In genomic region chr1:54464477-54465146, GRCh38 we compare ENCODE assay signal across 1 cellular context.
TF ChIP-seq lines count a peak whose summit lies in the region.

No MANE protein-coding gene starts in this region.

TF ChIP-seq in K562, 482 proteins besides CTCF, POLR2A, EP300 and RAD21 (continued from another document and continues in another):
- TF ChIP-seq ATF4 (CRISPR knock-in tag; IDR thresholded peaks at IDR 0.05) (0 out of 2 replicates have a peak, but pooled peaks have one; percentile 7), TCF7 (IDR thresholded peaks at IDR 0.05; ENCODE audit: borderline replicate concordance) (peak; percentile 55; the same call in 1 of the 2 replicates), ETS1 (conservative IDR thresholded peaks at IDR 0.05; ENCODE audit: control insufficient read depth, low read depth, low read length) (peak; percentile 95), PCBP1 (IDR thresholded peaks at IDR 0.05; ENCODE audit: low read depth, low read length, poor library complexity, severe bottlenecking) (no peak), ATF6 (CRISPR knock-in tag; IDR thresholded peaks at IDR 0.05) (no peak), NKRF (IDR thresholded peaks at IDR 0.05; ENCODE audit: borderline replicate concordance) (no peak), ARID3A (IDR thresholded peaks at IDR 0.05; ENCODE audit: borderline replicate concordance, low read depth, low read length) (no peak), ZNF232 (CRISPR knock-in tag; IDR thresholded peaks at IDR 0.05) (no peak), EWSR1 (IDR thresholded peaks at IDR 0.05; ENCODE audit: borderline replicate concordance, low read depth, partially characterized antibody) (no peak), DIDO1 (tag; IDR thresholded peaks at IDR 0.05; ENCODE audit: low read depth) (no peak), NCOA4 (IDR thresholded peaks at IDR 0.05; ENCODE audit: partially characterized antibody) (no peak), ZNF75A (CRISPR knock-in tag; IDR thresholded peaks at IDR 0.05) (no peak), RNF219 (CRISPR knock-in tag; IDR thresholded peaks at IDR 0.05) (no peak), CREBBP (IDR thresholded peaks at IDR 0.05; ENCODE audit: low read depth, low read length) (no peak), DMBX1 (CRISPR knock-in tag; IDR thresholded peaks at IDR 0.05; ENCODE audit: borderline replicate concordance) (peak; percentile 96), ZNF707 (CRISPR knock-in tag; conservative IDR thresholded peaks at IDR 0.05) (no peak), CREB1 (IDR thresholded peaks at IDR 0.05) (peak; percentile 85), CREB1 (CRISPR knock-in tag; IDR thresholded peaks at IDR 0.05) (no peak), ZNF124 (CRISPR knock-in tag; IDR thresholded peaks at IDR 0.05) (no peak), PTRF (tag; IDR thresholded peaks at IDR 0.05) (no peak), ARID3B (CRISPR knock-in tag; IDR thresholded peaks at IDR 0.05; ENCODE audit: borderline replicate concordance) (no peak), MXI1 (IDR thresholded peaks at IDR 0.05; ENCODE audit: low read depth, low read length) (no peak; the same call in 1 of the 2 replicates), HNRNPLL (IDR thresholded peaks at IDR 0.05; ENCODE audit: low read depth, low read length, poor library complexity, severe bottlenecking) (peak; percentile 92), ARHGAP35 (IDR thresholded peaks at IDR 0.05; ENCODE audit: partially characterized antibody) (no peak), ZFP30 (CRISPR knock-in tag; IDR thresholded peaks at IDR 0.05; ENCODE audit: borderline replicate concordance) (no peak), HDGF (IDR thresholded peaks at IDR 0.05) (peak; percentile 69; the same call in 1 of the 2 replicates), EZH2 (IDR thresholded peaks at IDR 0.05; ENCODE audit: borderline replicate concordance, low read depth, low read length) (no peak), SIN3B (IDR thresholded peaks at IDR 0.05; ENCODE audit: low read depth) (0 out of 2 replicates have a peak, but pooled peaks have one; percentile 35), HLTF (IDR thresholded peaks at IDR 0.05) (peak; percentile 81; the same call in 1 of the 2 replicates), TEAD2 (tag; IDR thresholded peaks at IDR 0.05) (no peak), ZEB2 (IDR thresholded peaks at IDR 0.05) (no peak; the same call in 1 of the 2 replicates), PHTF2 (CRISPR knock-in tag; IDR thresholded peaks at IDR 0.05) (no peak), NR3C1 (CRISPR knock-in tag; IDR thresholded peaks at IDR 0.05) (no peak), TFE3 (CRISPR knock-in tag; IDR thresholded peaks at IDR 0.05) (no peak), NFE2L1 (tag; IDR thresholded peaks at IDR 0.05; ENCODE audit: borderline replicate concordance, low read depth) (no peak), KDM4B (IDR thresholded peaks at IDR 0.05; ENCODE audit: borderline replicate concordance in 2 of 2, low read depth in 1 of 2) (no peak; a peak in 1 of 4 replicates), MBD1 (CRISPR knock-in tag; IDR thresholded peaks at IDR 0.05) (no peak), ZNF134 (CRISPR knock-in tag; conservative IDR thresholded peaks at IDR 0.05) (peak; percentile 67; the same call in 1 of the 2 replicates), PHF8 (IDR thresholded peaks at IDR 0.05; ENCODE audit: borderline replicate concordance, low read length) (0 out of 2 replicates have a peak, but pooled peaks have one; percentile 28), MTF1 (CRISPR knock-in tag; IDR thresholded peaks at IDR 0.05; ENCODE audit: borderline replicate concordance) (no peak), RFX7 (CRISPR knock-in tag; IDR thresholded peaks at IDR 0.05) (no peak), KAT2B (IDR thresholded peaks at IDR 0.05; ENCODE audit: low read depth, low read length) (no peak), TRIM25 (IDR thresholded peaks at IDR 0.05; ENCODE audit: borderline replicate concordance) (no peak), PHF20 (IDR thresholded peaks at IDR 0.05; ENCODE audit: partially characterized antibody) (no peak), GABPB2 (CRISPR knock-in tag; conservative IDR thresholded peaks at IDR 0.05) (no peak), HMG20A (CRISPR knock-in tag; conservative IDR thresholded peaks at IDR 0.05) (no peak), DACH1 (IDR thresholded peaks at IDR 0.05; ENCODE audit: partially characterized antibody) (peak; percentile 64), KAT7 (CRISPR knock-in tag; IDR thresholded peaks at IDR 0.05; ENCODE audit: borderline replicate concordance) (no peak; the same call in 1 of the 2 replicates), MAZ (CRISPR knock-in tag; conservative IDR thresholded peaks at IDR 0.05 in 1 of 2, IDR thresholded peaks at IDR 0.05 in 1 of 2) (peak; percentile 81 to 88), FOXM1 (IDR thresholded peaks at IDR 0.05; ENCODE audit: low read depth) (peak; percentile 90), FOXM1 (CRISPR knock-in tag; IDR thresholded peaks at IDR 0.05; ENCODE audit: low read depth) (no peak), TEAD4 (IDR thresholded peaks at IDR 0.05; ENCODE audit: low read length) (peak; percentile 98), TEAD4 (CRISPR knock-in tag; IDR thresholded peaks at IDR 0.05; ENCODE audit: borderline replicate concordance) (no peak)
